ENCODE assay signal across 12 cellular contexts in the genomic region with DNA sequence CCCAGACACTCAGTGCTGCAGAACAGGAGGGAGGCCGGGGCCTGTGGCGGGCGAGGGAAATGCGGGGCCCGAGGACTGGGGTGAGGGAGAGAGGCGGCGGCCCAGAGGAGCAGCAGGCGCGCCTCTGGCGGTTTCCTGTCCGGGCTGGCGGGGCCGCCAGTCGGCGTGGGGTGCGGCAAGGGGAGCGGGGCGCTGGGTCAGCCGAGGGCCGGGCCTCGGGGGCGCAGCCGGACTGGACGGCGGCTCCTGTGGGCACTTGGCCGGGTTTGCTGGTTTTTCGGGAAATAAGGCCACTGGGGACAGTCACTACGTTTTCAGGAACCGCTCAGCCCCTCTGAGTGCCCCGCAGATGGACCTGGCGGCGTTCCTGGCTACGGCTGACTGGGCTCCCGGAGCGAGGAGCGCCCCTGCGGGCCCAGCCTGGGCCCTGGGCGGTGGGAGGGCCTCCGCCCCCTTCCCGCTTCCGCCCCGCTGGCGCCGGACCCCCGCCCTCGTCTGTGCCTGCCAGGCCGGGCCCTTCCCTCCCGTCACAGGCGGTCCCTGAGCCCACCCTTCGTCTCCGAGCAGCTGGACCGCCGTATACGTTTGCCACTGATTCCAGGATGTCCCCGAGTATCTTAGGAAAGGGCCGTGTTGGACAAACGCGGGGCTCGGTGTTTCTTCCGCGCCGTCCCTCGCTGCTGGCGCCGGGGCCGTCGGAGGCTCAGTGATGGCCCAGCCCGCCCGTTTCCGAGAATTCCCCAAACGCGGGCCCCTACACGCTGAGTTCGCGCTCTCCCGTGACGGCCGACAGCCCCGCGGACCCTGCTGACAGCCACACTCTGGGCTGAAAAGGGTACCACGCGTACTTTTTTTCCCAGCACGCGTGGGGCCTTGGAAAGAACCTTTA.
DNase-seq lines count a peak whose midpoint lies in the region; ATAC-seq and TF ChIP-seq lines count a peak whose summit lies in the region.
"Had no signal": no experiment of that assay in that cellular context is flagged by ENCODE, and none has a peak within 500 bp of the region (broad histone marks: within the 10 kb centered on the region; RNA-seq: fewer than 3 reads in every experiment).

No MANE protein-coding gene starts in this region.

- H3K9ac ChIP-seq in skeletal muscle satellite cell (ENCODE audit: low read depth, low read length) = no peak overlapping the region
- H3K9ac ChIP-seq: BLaER1 had no signal

- no peaks in the 10 kb centered on the region for H4K20me1 ChIP-seq in GM23338 (replicated peaks; ENCODE audit: insufficient read depth)

- peaks cover 18% of the 10 kb centered on the region; the same call in 1 of the 2 replicates for H3K27me3 ChIP-seq in GM23338 (ENCODE audit: insufficient read depth)
- peaks cover 12% of the 10 kb centered on the region for H3K27me3 ChIP-seq in skeletal muscle satellite cell (ENCODE audit: control insufficient read depth, insufficient read depth, low read length)
- H3K27me3 ChIP-seq: BLaER1 had no signal

- H2AFZ ChIP-seq in GM23338 = peak overlapping the region; percentile 98

- H3K27ac ChIP-seq in GM23338 (ENCODE audit: low read depth) = no peak overlapping the region
- H3K27ac ChIP-seq: BLaER1 had no signal

- no peaks in the 10 kb centered on the region for H3K79me2 ChIP-seq in GM23338 (replicated peaks; ENCODE audit: insufficient read depth)

- H3K4me1 Mint-ChIP-seq in GM23338 = peaks cover 6% of the 10 kb centered on the region; the same call in 2 of the 3 replicates
- peaks cover 7% of the 10 kb centered on the region for H3K4me1 Mint-ChIP-seq in endothelial cell (ENCODE audit: unreplicated experiment)
- H3K4me1 Mint-ChIP-seq: T-cell had no signal

- H3K27ac Mint-ChIP-seq in GM23338 = no peak overlapping the region
- no peak overlapping the region for H3K27ac Mint-ChIP-seq in endothelial cell (ENCODE audit: unreplicated experiment)
- H3K27ac Mint-ChIP-seq: T-cell had no signal

- H3F3A ChIP-seq in GM23338 (replicated peaks; ENCODE audit: low read depth) = peaks cover 6% of the 10 kb centered on the region; the same call in 1 of the 2 replicates

- H3K36me3 ChIP-seq in GM23338 (ENCODE audit: insufficient read depth) (no peaks in the 10 kb centered on the region), skeletal muscle satellite cell (ENCODE audit: insufficient read depth, low read length) (no peaks in the 10 kb centered on the region)

- H3K36me3 Mint-ChIP-seq in GM23338 (ENCODE audit: low read depth) (no peaks in the 10 kb centered on the region; the same call in 2 of the 3 replicates), endothelial cell (ENCODE audit: low read depth, unreplicated experiment) (peaks cover 13% of the 10 kb centered on the region)

- peak; percentile 88 for ATAC-seq in GM23338
- no peak for ATAC-seq in GM21360 (IDR thresholded peaks at IDR 0.05; ENCODE audit: unreplicated experiment)
- ATAC-seq in GM19452 (IDR thresholded peaks at IDR 0.05; ENCODE audit: unreplicated experiment) = no peak
- ATAC-seq: T-cell had no signal

- H3K4me2 ChIP-seq in GM23338 = peak overlapping the region; percentile 86
- H3K4me2 ChIP-seq in skeletal muscle satellite cell (ENCODE audit: low read length) = peak overlapping the region; percentile 74
- H3K4me2 ChIP-seq: BLaER1 had no signal

- DNase-seq in GM23338 (ENCODE audit: low spot score) (peak; percentile 72), endothelial cell (ENCODE audit: low spot score) (peak; percentile 51), kidney tubule cell (ENCODE audit: low spot score) (peak; percentile 6), cerebellum (ENCODE audit: low spot score) (no peak)
- no peak for DNase-seq in activated CD4-positive, alpha-beta T cell treated with anti-CD3 and anti-CD28 coated beads for 4 hours
- DNase-seq: activated T-cell treated with anti-CD3 and anti-CD28 coated beads for 4 hours, NCI-H774, T-cell had no signal

- TF ChIP-seq CTCF in GM23338 (conservative IDR thresholded peaks at IDR 0.05; ENCODE audit: low read depth in 2 of 2) (no peak), endothelial cell (IDR thresholded peaks at IDR 0.05; ENCODE audit: unreplicated experiment) (no peak)

- H3K4me1 ChIP-seq in GM23338 (ENCODE audit: insufficient read depth) (peaks cover 5% of the 10 kb centered on the region), skeletal muscle satellite cell (ENCODE audit: control insufficient read depth, insufficient read depth, low read length) (no peaks in the 10 kb centered on the region)

- peak overlapping the region; percentile 63 for H3K4me3 Mint-ChIP-seq in GM23338
- peak overlapping the region; percentile 83 for H3K4me3 Mint-ChIP-seq in endothelial cell (ENCODE audit: unreplicated experiment)
- H3K4me3 Mint-ChIP-seq: T-cell had no signal

- H3K9me3 Mint-ChIP-seq in GM23338 (no peaks in the 10 kb centered on the region; the same call in 2 of the 3 replicates), endothelial cell (ENCODE audit: unreplicated experiment) (peaks cover 5% of the 10 kb centered on the region)

- H3K4me3 ChIP-seq in GM23338 (peak overlapping the region; percentile 68), skeletal muscle satellite cell (ENCODE audit: low read length) (no peak overlapping the region)
- H3K4me3 ChIP-seq: BLaER1 had no signal

- no peaks in the 10 kb centered on the region for H3K9me3 ChIP-seq in skeletal muscle satellite cell (replicated peaks; ENCODE audit: low read length)

- H3K27me3 Mint-ChIP-seq in GM23338 (ENCODE audit: insufficient read depth, low read depth, poor library complexity) (peaks cover 2% of the 10 kb centered on the region), endothelial cell (ENCODE audit: unreplicated experiment) (peaks cover 12% of the 10 kb centered on the region)
- H3K27me3 Mint-ChIP-seq: T-cell had no signal

- no peaks in the 10 kb centered on the region for H3K9me2 ChIP-seq in GM23338 (ENCODE audit: insufficient read depth)

TF ChIP-seq in GM23338, 12 proteins besides CTCF, POLR2A, EP300 and RAD21 (continues in another document):
- TF ChIP-seq STAT1 (IDR thresholded peaks at IDR 0.05; ENCODE audit: unreplicated experiment) = no peak
- TF ChIP-seq REST (IDR thresholded peaks at IDR 0.05; ENCODE audit: unreplicated experiment) = no peak
- TF ChIP-seq EZH2 (IDR thresholded peaks at IDR 0.05; ENCODE audit: low read depth, unreplicated experiment) = no peak
- no peak for TF ChIP-seq ETS1 (IDR thresholded peaks at IDR 0.05)
- no peak for TF ChIP-seq NANOG (IDR thresholded peaks at IDR 0.05; ENCODE audit: borderline replicate concordance)
- no peak for TF ChIP-seq ZNF114 (CRISPR knock-in tag; IDR thresholded peaks at IDR 0.05)
- TF ChIP-seq POLR2AphosphoS5 (IDR thresholded peaks at IDR 0.05; ENCODE audit: low read depth) = no peak
- no peak for TF ChIP-seq CREB1 (CRISPR knock-in tag; IDR thresholded peaks at IDR 0.05; ENCODE audit: low read depth)
- no peak for TF ChIP-seq JUNB (IDR thresholded peaks at IDR 0.05; ENCODE audit: unreplicated experiment)
- no peak for TF ChIP-seq ZNF331 (CRISPR knock-in tag; IDR thresholded peaks at IDR 0.05; ENCODE audit: low read depth)
- TF ChIP-seq EZH2phosphoT487 (IDR thresholded peaks at IDR 0.05; ENCODE audit: unreplicated experiment) = no peak

Comparison
In these comparisons a context has a peak if more than half of its experiments do, and no peak if none do; other contexts are left out.
1. DNase-seq: peak in GM23338 (single experiment), endothelial cell (single experiment) and kidney tubule cell (single experiment); none in activated CD4-positive, alpha-beta T cell treated with anti-CD3 and anti-CD28 coated beads for 4 hours (0 of 2) and cerebellum (single experiment).